In the genomic region with DNA sequence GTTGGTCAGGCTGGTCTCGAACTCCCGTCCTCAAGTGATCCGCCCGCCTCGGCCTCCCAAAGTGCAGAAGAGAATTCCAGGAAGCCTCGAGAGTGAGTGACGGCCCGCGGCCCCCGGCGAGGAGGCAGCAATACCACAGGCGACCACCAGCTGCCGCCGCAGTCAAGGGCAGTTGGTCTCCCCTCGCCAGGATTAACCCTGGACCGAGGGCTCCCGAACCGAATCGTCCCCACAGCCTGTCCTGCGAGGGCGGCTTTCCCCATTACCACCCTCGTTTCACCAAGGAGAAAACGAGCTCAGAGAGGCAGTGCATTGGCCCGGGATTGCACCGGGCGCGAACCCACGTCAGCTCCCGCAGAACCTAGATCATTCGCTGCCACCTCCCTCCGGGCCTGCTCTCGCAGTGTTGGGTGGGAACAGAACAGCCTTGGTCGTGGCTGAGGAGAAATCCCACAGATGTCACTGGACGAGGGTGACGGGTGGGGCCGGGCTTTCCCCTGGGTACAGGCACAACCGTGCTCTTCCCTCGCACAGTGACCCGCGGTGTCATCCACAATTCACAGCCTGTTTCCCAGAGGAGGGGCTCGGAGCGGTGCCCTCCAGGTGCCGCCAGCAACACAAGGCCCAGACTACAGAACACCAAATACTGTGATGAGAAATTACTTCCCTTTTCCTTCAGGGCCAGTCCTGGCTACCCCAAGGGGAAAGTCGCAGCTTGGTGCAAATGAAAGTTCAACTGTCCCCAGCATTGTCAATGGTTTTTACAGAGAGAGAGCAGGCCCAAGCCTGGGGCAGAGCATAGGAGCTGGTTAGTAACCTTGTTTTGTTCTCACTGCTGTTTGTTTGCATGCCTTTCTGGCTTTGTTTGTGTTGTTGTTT, we compare ENCODE assay signal across 8 cellular contexts. TPM values are rescaled to one million over a fixed set of nuclear protein-coding genes. Genes with fewer than 3 reads are reported as not detected.
DNase-seq lines count a peak whose midpoint lies in the region; ATAC-seq and TF ChIP-seq lines count a peak whose summit lies in the region.

No MANE protein-coding gene starts in this region.

- no peak overlapping the region for H3K4me3 ChIP-seq in retinal pigment epithelial cell (ENCODE audit: low read length)
- H3K4me3 ChIP-seq in PC-9, result no peak overlapping the region

- ATAC-seq in T-helper 17 cell (no peak), left ventricle myocardium superior (peak; percentile 73), GM18511 (IDR thresholded peaks at IDR 0.05; ENCODE audit: unreplicated experiment) (no peak)

- H3K27ac Mint-ChIP-seq in T-helper 17 cell, result peak overlapping the region; percentile 24

- no peak overlapping the region for H2AFZ ChIP-seq in PC-9

- peaks cover 14% of the 10 kb centered on the region for H3K4me1 Mint-ChIP-seq in T-helper 17 cell

- no peaks in the 10 kb centered on the region for H3K79me2 ChIP-seq in PC-9 (ENCODE audit: low read depth)

- POLR2A ChIA-PET in PC-9 (lab: Charles Lee; ENCODE audit: unreplicated experiment), result no interaction called here

- intact Hi-C loops in left ventricle myocardium superior (cut with micrococcal nuclease), result no loop called here
- intact Hi-C loops in PC-9 (cut with micrococcal nuclease; ENCODE audit: unreplicated experiment), result no loop called here

- H3F3A ChIP-seq in PC-9 (ENCODE audit: insufficient read depth, low read depth), result no peaks in the 10 kb centered on the region

- BruUV-seq in PC-9 (replicated peaks; lab: Mats Ljungman, UMichigan), result no TSS peak

- H3K27me3 Mint-ChIP-seq in T-helper 17 cell, result peaks cover 54% of the 10 kb centered on the region

- CTCF ChIA-PET in PC-9 (lab: Charles Lee), result no interaction called here

- DNase-seq in T-helper 17 cell, result no peak
- peak; percentile 63 for DNase-seq in left ventricle myocardium superior
- no peak for DNase-seq in retinal pigment epithelial cell (ENCODE audit: low read depth)
- no peak for DNase-seq in PC-9
- no peak for DNase-seq in NCI-H1436 treated with DMSO at 0.1 percent for 48 hours (lab: John Stamatoyannopoulos, UW)
- no peak for DNase-seq in activated CD4-positive, alpha-beta T cell treated with anti-CD3 and anti-CD28 coated beads for 1 hour

- no peak overlapping the region for H3K4me3 Mint-ChIP-seq in T-helper 17 cell

- H3K36me3 Mint-ChIP-seq in T-helper 17 cell (ENCODE audit: low read depth), result peaks cover 7% of the 10 kb centered on the region

- peaks cover 21% of the 10 kb centered on the region for H3K27me3 ChIP-seq in PC-9 (ENCODE audit: insufficient read depth, low read depth)

- H3K9me3 ChIP-seq in T-helper 17 cell (ENCODE audit: control insufficient read depth, low read length, poor library complexity, severe bottlenecking), result no peaks in the 10 kb centered on the region
- H3K9me3 ChIP-seq in PC-9 (ENCODE audit: insufficient read depth, low read depth), result no peaks in the 10 kb centered on the region

- H3K4me1 ChIP-seq in PC-9 (replicated peaks; ENCODE audit: insufficient read depth), result peaks cover 6% of the 10 kb centered on the region; the same call in 1 of the 2 replicates

- TF ChIP-seq CTCF in GM12873 (IDR thresholded peaks at IDR 0.05; ENCODE audit: insufficient read depth, low read depth, low read length, missing control alignments), result peak; percentile 24
- TF ChIP-seq CTCF in retinal pigment epithelial cell (conservative IDR thresholded peaks at IDR 0.05; ENCODE audit: low read depth, low read length), result peak; percentile 58
- TF ChIP-seq CTCF in PC-9 (conservative IDR thresholded peaks at IDR 0.05), result no peak

- no peak overlapping the region for H3K27ac ChIP-seq in PC-9

- no peaks in the 10 kb centered on the region for H4K20me1 ChIP-seq in PC-9 (ENCODE audit: insufficient read depth)

- no peaks in the 10 kb centered on the region for H3K9me2 ChIP-seq in PC-9 (ENCODE audit: insufficient read depth)

- H3K36me3 ChIP-seq in PC-9 (ENCODE audit: low read depth), result no peaks in the 10 kb centered on the region

- H3K4me2 ChIP-seq in PC-9, result no peak overlapping the region

RNA-seq across cellular contexts. Expression of gene C2CD4C, which starts 24.8 kb away (rescaled TPM):
- total RNA-seq in T-helper 17 cell (not detected), left ventricle myocardium superior (1.3 TPM), PC-9 (2021) (1.2 and 2.1 TPM in 2 replicates)

RNA-seq across cellular contexts. Expression of gene MIER2, which starts 39.6 kb away (rescaled TPM):
- total RNA-seq in T-helper 17 cell (10 to 100 TPM; 13.1 to 13.8 TPM), left ventricle myocardium superior (20.0 TPM), PC-9 (2021) (23.3 and 25.2 TPM in 2 replicates)
